15 cellular contexts compared by ENCODE assay signal in genomic region chr10:71075066-71075758, GRCh38.
DNase-seq lines count a peak whose midpoint lies in the region; ATAC-seq and TF ChIP-seq lines count a peak whose summit lies in the region.
"Had no signal": no experiment of that assay in that cellular context is flagged by ENCODE, and none has a peak within 500 bp of the region (broad histone marks: within the 10 kb centered on the region; RNA-seq: fewer than 3 reads in every experiment).

No MANE protein-coding gene starts in this region.

- H3K9me3 ChIP-seq in left ventricle myocardium inferior (replicated peaks): no peaks in the 10 kb centered on the region

- H3K4me1 ChIP-seq in left ventricle myocardium inferior: peaks cover 24% of the 10 kb centered on the region

- H3K27ac ChIP-seq in RWPE1 (peak overlapping the region; percentile 90), left ventricle myocardium inferior (replicated peaks) (no peak overlapping the region)
- H3K27ac ChIP-seq: HL-60 had no signal

- peak overlapping the region; percentile 9 for H3K27ac Mint-ChIP-seq in type B pancreatic cell
- H3K27ac Mint-ChIP-seq: activated naive CD8-positive, alpha-beta T cell had no signal

- H3K36me3 ChIP-seq in left ventricle myocardium inferior: no peaks in the 10 kb centered on the region

- no peaks in the 10 kb centered on the region for H3K9me3 Mint-ChIP-seq in type B pancreatic cell

- peak; percentile 31 for DNase-seq in activated effector memory CD4-positive, alpha-beta T cell treated with anti-CD3 and anti-CD28 coated beads, Interleukin-2, amount 50 U/mL, for 16 hours
- DNase-seq in activated effector memory CD4-positive, alpha-beta T cell treated with Interleukin-2 at 50 U/mL for 16 hours: no peak
- DNase-seq in RWPE1 (ENCODE audit: low spot score) (no peak), left ventricle myocardium inferior (peak; percentile 53), type B pancreatic cell (ENCODE audit: extremely low spot score, unreplicated experiment) (peak; percentile 59), T1000 (lab: John Stamatoyannopoulos, UW) (no peak), T-helper 1 cell (no peak)
- DNase-seq: erythroblast; Kasumi-1; mesenchymal stem cell; SHP77 treated with DMSO at 0.1 percent for 48 hours; stimulated activated CD4-positive, alpha-beta T cell treated with anti-CD3 and anti-CD28 coated beads, Interleukin-1b, Interleukin-23, amount 100 ng/mL, for 48 hours had no signal

- TF ChIP-seq CTCF in RWPE1 (conservative IDR thresholded peaks at IDR 0.05; ENCODE audit: low read depth) (no peak), left ventricle myocardium inferior (IDR thresholded peaks at IDR 0.05; ENCODE audit: borderline replicate concordance) (no peak), type B pancreatic cell (conservative IDR thresholded peaks at IDR 0.05) (no peak)

- H3K27me3 Mint-ChIP-seq in type B pancreatic cell: peaks cover 22% of the 10 kb centered on the region
- H3K27me3 Mint-ChIP-seq: activated naive CD8-positive, alpha-beta T cell had no signal

- H3K4me3 Mint-ChIP-seq in type B pancreatic cell: no peak overlapping the region
- H3K4me3 Mint-ChIP-seq: activated naive CD8-positive, alpha-beta T cell had no signal

- intact Hi-C loops in left ventricle myocardium inferior (cut with micrococcal nuclease): no loop called here

- no peaks in the 10 kb centered on the region for H3K36me3 Mint-ChIP-seq in type B pancreatic cell
- H3K36me3 Mint-ChIP-seq: activated naive CD8-positive, alpha-beta T cell had no signal

- CTCF ChIA-PET in RWPE1 (lab: Yijun Ruan, JAX): interaction anchor here (0.6 to 0.8 kb wide), 5 partner anchors 11 to 137 kb away, joined by 3 to 4 read pairs (median 4); partner anchors contain the start of gene UNC5B

- no peak overlapping the region for H3K4me3 ChIP-seq in left ventricle myocardium inferior

- POLR2A ChIA-PET in RWPE1 (lab: Yijun Ruan, JAX; ENCODE audit: low non-redundant PET): no interaction called here

- peaks cover 12% of the 10 kb centered on the region for H3K27me3 ChIP-seq in left ventricle myocardium inferior (ENCODE audit: low read depth)

- H3K4me1 Mint-ChIP-seq in type B pancreatic cell (ENCODE audit: unreplicated experiment): peaks cover 43% of the 10 kb centered on the region

- no peak for ATAC-seq in GM21526 (IDR thresholded peaks at IDR 0.05; ENCODE audit: low FRiP score, unreplicated experiment)

Comparison
In these comparisons a context has a peak if more than half of its experiments do, and no peak if none do; other contexts are left out.
1. DNase-seq: peak in activated effector memory CD4-positive, alpha-beta T cell treated with anti-CD3 and anti-CD28 coated beads, Interleukin-2, amount 50 U/mL, for 16 hours (single experiment), left ventricle myocardium inferior (single experiment) and type B pancreatic cell (single experiment); none in activated effector memory CD4-positive, alpha-beta T cell treated with Interleukin-2 at 50 U/mL for 16 hours (single experiment), RWPE1 (single experiment), T1000 (single experiment) and T-helper 1 cell (0 of 5).